9 cellular contexts compared by ENCODE assay signal in the genomic region with DNA sequence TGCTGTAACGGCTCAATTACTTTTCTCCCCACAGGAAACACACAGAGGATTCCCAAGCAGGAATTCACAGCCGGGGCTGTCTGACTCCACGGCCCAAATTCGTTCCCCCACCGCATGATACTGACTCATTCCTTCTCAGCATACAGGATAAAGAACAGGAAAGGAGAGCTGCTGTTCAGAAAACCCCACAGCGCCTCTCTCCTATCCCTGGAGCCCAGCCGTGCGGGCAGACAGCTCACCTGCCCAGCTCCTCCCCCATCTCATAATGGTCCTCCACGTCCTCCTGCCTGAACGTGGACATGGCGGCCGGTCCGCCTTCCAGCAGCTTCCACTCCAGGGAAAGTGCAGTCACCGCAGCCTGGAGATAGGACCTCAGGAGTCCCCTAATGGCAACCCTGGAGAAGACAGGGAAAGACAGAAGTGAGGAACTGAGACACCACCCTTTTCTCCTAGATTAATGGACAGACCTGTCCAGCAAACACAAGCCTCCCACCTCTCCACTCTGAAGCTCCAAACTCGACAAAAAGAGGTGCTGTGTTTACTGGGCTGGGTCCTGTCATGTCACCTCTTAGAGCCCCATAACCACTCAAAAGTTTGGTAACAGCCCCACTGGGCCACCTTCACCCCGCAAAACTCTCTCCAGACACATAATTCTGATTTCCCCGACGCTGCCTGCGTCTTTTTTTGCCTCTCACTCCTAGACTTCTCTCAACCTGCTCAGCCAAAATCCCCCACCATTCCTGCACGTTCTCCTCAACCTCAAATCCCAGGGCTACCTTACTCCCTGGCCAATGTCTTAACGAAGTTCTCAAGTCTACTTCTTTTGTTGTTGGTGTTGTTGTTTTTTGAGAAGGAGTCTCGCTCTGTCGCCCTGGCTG. TPM values are rescaled to one million over a fixed set of nuclear protein-coding genes. Genes with fewer than 3 reads are reported as not detected.
DNase-seq lines count a peak whose midpoint lies in the region; ATAC-seq and TF ChIP-seq lines count a peak whose summit lies in the region.
"Had no signal": no experiment of that assay in that cellular context is flagged by ENCODE, and none has a peak within 500 bp of the region (broad histone marks: within the 10 kb centered on the region; RNA-seq: fewer than 3 reads in every experiment).

No MANE protein-coding gene starts in this region.

- H3K4me3 ChIP-seq in coronary artery (peak overlapping the region; percentile 99), mesenchymal stem cell (ENCODE audit: insufficient read depth in 1 of 2, low read depth in 1 of 2, low read length in 2 of 2) (peak overlapping the region; percentile 79 to 97), uterus (peak overlapping the region; percentile 69 to 95)

- TF ChIP-seq CTCF in coronary artery (IDR thresholded peaks at IDR 0.05) (no peak), uterus (IDR thresholded peaks at IDR 0.05) (peak in 1 of 4 experiments; percentile 1)

- H3K27ac ChIP-seq in coronary artery (peak overlapping the region; percentile 98 to 100), mesenchymal stem cell (ENCODE audit: low read length, poor library complexity, severe bottlenecking) (peak overlapping the region; percentile 100), uterus (peak overlapping the region; percentile 94 to 99)

- TF ChIP-seq POLR2A in uterus (IDR thresholded peaks at IDR 0.05): peak in 1 of 2 donors; percentile 24

- intact Hi-C loops in uterus (cut with DNase I; ENCODE audit: low total_unique reads): no loop called here

- H3K4me2 ChIP-seq in mesenchymal stem cell (ENCODE audit: low read length, poor library complexity, severe bottlenecking): peak overlapping the region; percentile 92

- H3K14ac ChIP-seq in mesenchymal stem cell (ENCODE audit: low read length in 2 of 2): peak overlapping the region; percentile 28 to 98

- H3K4ac ChIP-seq in mesenchymal stem cell (ENCODE audit: low read depth in 1 of 2, low read length in 2 of 2): peak overlapping the region; percentile 73 to 91

- peak overlapping the region; percentile 99 for H2AK5ac ChIP-seq in mesenchymal stem cell (ENCODE audit: low read length, severe bottlenecking)

- H3K9me3 ChIP-seq in mesenchymal stem cell (ENCODE audit: control insufficient read depth, low read length) (no peaks in the 10 kb centered on the region), uterus (no peaks in the 10 kb centered on the region)

- H3K23ac ChIP-seq in mesenchymal stem cell (ENCODE audit: low read length in 2 of 2): no peak overlapping the region

- no peak overlapping the region for H4K8ac ChIP-seq in mesenchymal stem cell (ENCODE audit: low read length)

- peak overlapping the region; percentile 93 for H2BK5ac ChIP-seq in mesenchymal stem cell (ENCODE audit: low read depth, low read length, poor library complexity, severe bottlenecking)

- peak overlapping the region; percentile 78 to 86 for H2BK12ac ChIP-seq in mesenchymal stem cell (ENCODE audit: low read length in 2 of 2)

- H3K18ac ChIP-seq in mesenchymal stem cell (ENCODE audit: low read depth in 1 of 2, low read length in 2 of 2): peak overlapping the region; percentile 52 to 95

- peak overlapping the region; percentile 89 for H3K9ac ChIP-seq in mesenchymal stem cell (ENCODE audit: low read length)

- no peak overlapping the region for H2AFZ ChIP-seq in mesenchymal stem cell (ENCODE audit: low read depth, low read length)

- peak overlapping the region; percentile 54 for H2BK120ac ChIP-seq in mesenchymal stem cell (ENCODE audit: low read depth, low read length)

- no peak for ATAC-seq in GM19023 (IDR thresholded peaks at IDR 0.05; ENCODE audit: unreplicated experiment)

- peak; percentile 92 for DNase-seq in EL
- DNase-seq in NCI-H2227 (lab: John Stamatoyannopoulos, UW; ENCODE audit: unreplicated experiment): peak; percentile 49
- DNase-seq in coronary artery (ENCODE audit: low spot score): no peak
- peak; percentile 87 for DNase-seq in mesenchymal stem cell
- DNase-seq in uterus: peak in 1 of 2 donors; percentile 61
- no peak for DNase-seq in pons (ENCODE audit: low spot score)
- DNase-seq in DMS79 treated with DMSO at 0.1 percent for 48 hours (lab: John Stamatoyannopoulos, UW): no peak

- peak overlapping the region; percentile 13 for H2BK15ac ChIP-seq in mesenchymal stem cell (ENCODE audit: low read depth, poor library complexity, severe bottlenecking)

- H3K27me3 ChIP-seq in mesenchymal stem cell (ENCODE audit: control insufficient read depth in 1 of 2, insufficient read depth in 1 of 2, low read length in 2 of 2) (no peaks in the 10 kb centered on the region), uterus (no peaks in the 10 kb centered on the region)

- WGBS in mesenchymal stem cell: 2% methylated on average over 21 of the region's 23 CpGs

- H3K79me1 ChIP-seq in mesenchymal stem cell (replicated peaks; ENCODE audit: low read length, poor library complexity, severe bottlenecking): peaks cover under 1% of the 10 kb centered on the region

- H3K36me3 ChIP-seq in mesenchymal stem cell (ENCODE audit: control insufficient read depth in 1 of 2, insufficient read depth in 2 of 2, low read depth in 1 of 2, low read length in 2 of 2): peaks cover 40% of the 10 kb centered on the region in 2 experiments
- no peaks in the 10 kb centered on the region for H3K36me3 ChIP-seq in uterus

- peaks cover 27% of the 10 kb centered on the region for H3K4me1 ChIP-seq in mesenchymal stem cell (ENCODE audit: control insufficient read depth, insufficient read depth, low read depth, low read length)
- peaks cover 12 to 39% of the 10 kb centered on the region in 2 donors for H3K4me1 ChIP-seq in uterus

- H4K91ac ChIP-seq in mesenchymal stem cell (ENCODE audit: low read length): peak overlapping the region; percentile 30

RNA-seq across cellular contexts. Expression of a gene that starts 1.2 kb away (rescaled TPM):
- polyA plus RNA-seq in mesenchymal stem cell (2013, experiment 1 of 2): 83.5 TPM
- 80.6 TPM for polyA plus RNA-seq in mesenchymal stem cell (2013, experiment 2 of 2)
- 100 to 1,000 TPM in 2 of 4 donors, 10 to 100 TPM in 1, 1 to 10 TPM in 1; 7.1 to 119 (median 91.9) TPM for total RNA-seq in uterus

RNA-seq across cellular contexts. Expression of a gene that starts 15.6 kb away (rescaled TPM):
- 2,485 TPM for polyA plus RNA-seq in mesenchymal stem cell (2013, experiment 1 of 2)
- 2,452 TPM for polyA plus RNA-seq in mesenchymal stem cell (2013, experiment 2 of 2)
- 1,000 to 10,000 TPM in 2 of 4 donors, 100 to 1,000 TPM in 2; 936 to 2,469 (median 1,635) TPM for total RNA-seq in uterus

RNA-seq across cellular contexts. Expression of a gene that starts 36.8 kb away (rescaled TPM):
- not detected for polyA plus RNA-seq in mesenchymal stem cell (2013, experiment 1 of 2)
- polyA plus RNA-seq in mesenchymal stem cell (2013, experiment 2 of 2): not detected
- under 1 TPM in 1 of 4 donors, not detected in 3; 0.67 TPM for total RNA-seq in uterus
- total RNA-seq: activated CD8-positive, alpha-beta memory T cell treated with anti-CD3 and anti-CD28 coated beads for 36 hours had no signal

RNA-seq across cellular contexts. Expression of a gene that starts 37.9 kb away (rescaled TPM):
- 49.3 TPM for polyA plus RNA-seq in mesenchymal stem cell (2013, experiment 1 of 2)
- polyA plus RNA-seq in mesenchymal stem cell (2013, experiment 2 of 2): 49.4 TPM
- 10 to 100 TPM in 3 of 4 donors, 1 to 10 TPM in 1; 10.0 to 39.4 (median 23.4) TPM for total RNA-seq in uterus

Comparison
In these comparisons a context has a peak if more than half of its experiments do, and no peak if none do; other contexts are left out.
1. DNase-seq: peak in EL (single experiment), NCI-H2227 (single experiment) and mesenchymal stem cell (single experiment); none in coronary artery (single experiment), pons (single experiment) and DMS79 treated with DMSO at 0.1 percent for 48 hours (single experiment).
2. Peak in every context shown above with its lines, with median percentiles within 50 percentile points of each other: H3K27ac ChIP-seq and H3K4me3 ChIP-seq.